In the genomic region with DNA sequence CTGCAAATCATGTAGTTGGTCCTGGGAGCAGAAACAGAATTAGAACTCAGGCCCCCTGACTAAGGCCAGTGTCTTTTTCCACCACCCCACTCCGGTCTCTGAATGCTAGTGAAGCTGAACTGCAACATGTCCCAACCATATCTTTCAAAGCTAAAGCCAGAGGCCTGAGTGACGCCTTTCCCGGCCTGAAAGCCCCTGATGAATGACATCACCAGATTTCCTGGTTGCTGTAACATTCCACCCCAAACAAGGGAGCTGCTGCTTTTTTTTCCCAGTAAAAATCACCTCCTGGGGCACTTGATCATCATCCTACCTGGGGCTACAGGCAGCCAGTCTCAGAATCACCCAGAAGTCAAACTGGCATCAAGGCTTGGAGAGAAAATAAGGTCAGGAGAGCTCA, we compare ENCODE assay signal across 17 cellular contexts.
DNase-seq lines count a peak whose midpoint lies in the region; ATAC-seq, FAIRE-seq and TF ChIP-seq lines count a peak whose summit lies in the region.
"Had no signal": no experiment of that assay in that cellular context is flagged by ENCODE, and none has a peak within 500 bp of the region (broad histone marks: within the 10 kb centered on the region; RNA-seq: fewer than 3 reads in every experiment).

No MANE protein-coding gene starts in this region.

- POLR2A ChIA-PET in A549 (lab: Yijun Ruan, JAX): no interaction called here

- no peaks in the 10 kb centered on the region for H3K9me3 Mint-ChIP-seq in chondrocyte (ENCODE audit: low read depth)

- peak overlapping the region; percentile 15 for H3K27ac Mint-ChIP-seq in chondrocyte (ENCODE audit: unreplicated experiment)

- H3K27me3 ChIP-seq in HUES48 (ENCODE audit: control insufficient read depth, insufficient read depth, low read length) (no peaks in the 10 kb centered on the region), kidney epithelial cell (ENCODE audit: control insufficient read depth, insufficient read depth, low read length) (no peaks in the 10 kb centered on the region)
- H3K27me3 ChIP-seq: SJCRH30 had no signal

- H3K4me1 ChIP-seq in A549: peaks cover 18% of the 10 kb centered on the region
- H3K4me1 ChIP-seq in HUES48 (ENCODE audit: control insufficient read depth, insufficient read depth, low read length): peaks cover 17% of the 10 kb centered on the region

- no peak overlapping the region for H3K4me3 Mint-ChIP-seq in chondrocyte (ENCODE audit: unreplicated experiment)

- H3K9me3 ChIP-seq in A549 (no peaks in the 10 kb centered on the region), HUES48 (ENCODE audit: control insufficient read depth, insufficient read depth, low read length) (no peaks in the 10 kb centered on the region)
- H3K9me3 ChIP-seq: neutrophil, SJCRH30 had no signal

- CTCF ChIA-PET in A549 (lab: Yijun Ruan, JAX): interaction anchor here (1.0 to 1.2 kb wide), 2 partner anchors 162 to 217 kb away, joined by 3 read pairs; no protein-coding TSS in a partner anchor

- no peak for TF ChIP-seq EP300 in A549 (IDR thresholded peaks at IDR 0.05)

- ATAC-seq in A549 (no peak), HG03432 (IDR thresholded peaks at IDR 0.05; ENCODE audit: unreplicated experiment) (no peak), HG03521 (IDR thresholded peaks at IDR 0.05; ENCODE audit: unreplicated experiment) (no peak), HG03442 (IDR thresholded peaks at IDR 0.05; ENCODE audit: unreplicated experiment) (no peak)

- H3K4me3 ChIP-seq in A549 (no peak overlapping the region), HUES48 (ENCODE audit: low read depth, low read length) (no peak overlapping the region), kidney epithelial cell (ENCODE audit: low read depth, low read length) (no peak overlapping the region)
- H3K4me3 ChIP-seq: SJCRH30 had no signal

- H3K27ac ChIP-seq in A549 (peak overlapping the region; percentile 8 to 73; a peak in 5 of 6 replicates), HUES48 (ENCODE audit: low read depth, low read length) (peak overlapping the region; percentile 21)
- H3K27ac ChIP-seq: epithelial cell of prostate, neutrophil, SJCRH30, WERI-Rb-1 had no signal

- TF ChIP-seq POLR2A in A549 (IDR thresholded peaks at IDR 0.05; ENCODE audit: low read length): no peak

- no peak overlapping the region for H3K4me2 ChIP-seq in A549

- 59% methylated on average over 3 of the region's 3 CpGs for WGBS in A549 (ENCODE audit: missing lambda C conversion rate)

- peaks cover 13% of the 10 kb centered on the region for H3K27me3 Mint-ChIP-seq in chondrocyte (ENCODE audit: low read depth)

- H3K9ac ChIP-seq in HUES48 (ENCODE audit: low read depth, low read length): no peak overlapping the region

- TF ChIP-seq CTCF in A549 (IDR thresholded peaks at IDR 0.05): no peak
- TF ChIP-seq CTCF in chondrocyte (IDR thresholded peaks at IDR 0.05): no peak
- no peak for TF ChIP-seq CTCF in kidney epithelial cell (IDR thresholded peaks at IDR 0.05; ENCODE audit: insufficient read depth, low read length, poor library complexity, severe bottlenecking)

- no peak for TF ChIP-seq RAD21 in A549 (conservative IDR thresholded peaks at IDR 0.05 in 1 of 2, IDR thresholded peaks at IDR 0.05 in 1 of 2)

- no peak for FAIRE-seq in A549 (lab: Jason Lieb, UNC)

- H3K4me1 Mint-ChIP-seq in chondrocyte (ENCODE audit: low read depth): peaks cover 11% of the 10 kb centered on the region

- no peak for DNase-seq in A549 (ENCODE audit: low read depth in 1 of 2, low spot score in 1 of 2)
- no peak for DNase-seq in chondrocyte (ENCODE audit: low spot score)
- DNase-seq in kidney epithelial cell (ENCODE audit: low read depth): peak; percentile 47
- no peak for DNase-seq in superior temporal gyrus (ENCODE audit: extremely low spot score)
- DNase-seq: AML-193, amygdala, kidney glomerular epithelial cell, NCI-H1092, NCI-H526, WERI-Rb-1 had no signal

- H3K36me3 ChIP-seq in HUES48 (ENCODE audit: control insufficient read depth, insufficient read depth, low read length): no peaks in the 10 kb centered on the region
- no peaks in the 10 kb centered on the region for H3K36me3 ChIP-seq in kidney epithelial cell (ENCODE audit: control insufficient read depth, insufficient read depth, low read length)
- H3K36me3 ChIP-seq: neutrophil, SJCRH30, WERI-Rb-1 had no signal

- H3K36me3 Mint-ChIP-seq in chondrocyte (ENCODE audit: low read depth): peaks cover 2% of the 10 kb centered on the region

TF ChIP-seq in A549, 52 proteins besides CTCF, POLR2A, EP300 and RAD21:
- TF ChIP-seq MAX (IDR thresholded peaks at IDR 0.05) (no peak), HOXB5 (CRISPR knock-in tag; IDR thresholded peaks at IDR 0.05) (no peak), KDM1A (IDR thresholded peaks at IDR 0.05; ENCODE audit: low read depth) (no peak), HOXA7 (CRISPR knock-in tag; IDR thresholded peaks at IDR 0.05) (no peak), NR3C1 (IDR thresholded peaks at IDR 0.05) (no peak), CHD2 (IDR thresholded peaks at IDR 0.05; ENCODE audit: low read length, partially characterized antibody) (no peak), ATOH8 (CRISPR knock-in tag; IDR thresholded peaks at IDR 0.05; ENCODE audit: low read depth) (no peak)
- TF ChIP-seq, protein P1, sequence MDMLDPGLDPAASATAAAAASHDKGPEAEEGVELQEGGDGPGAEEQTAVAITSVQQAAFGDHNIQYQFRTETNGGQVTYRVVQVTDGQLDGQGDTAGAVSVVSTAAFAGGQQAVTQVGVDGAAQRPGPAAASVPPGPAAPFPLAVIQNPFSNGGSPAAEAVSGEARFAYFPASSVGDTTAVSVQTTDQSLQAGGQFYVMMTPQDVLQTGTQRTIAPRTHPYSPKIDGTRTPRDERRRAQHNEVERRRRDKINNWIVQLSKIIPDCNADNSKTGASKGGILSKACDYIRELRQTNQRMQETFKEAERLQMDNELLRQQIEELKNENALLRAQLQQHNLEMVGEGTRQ (IDR thresholded peaks at IDR 0.05): no peak
